29 cellular contexts compared by ENCODE assay signal in the genomic region with DNA sequence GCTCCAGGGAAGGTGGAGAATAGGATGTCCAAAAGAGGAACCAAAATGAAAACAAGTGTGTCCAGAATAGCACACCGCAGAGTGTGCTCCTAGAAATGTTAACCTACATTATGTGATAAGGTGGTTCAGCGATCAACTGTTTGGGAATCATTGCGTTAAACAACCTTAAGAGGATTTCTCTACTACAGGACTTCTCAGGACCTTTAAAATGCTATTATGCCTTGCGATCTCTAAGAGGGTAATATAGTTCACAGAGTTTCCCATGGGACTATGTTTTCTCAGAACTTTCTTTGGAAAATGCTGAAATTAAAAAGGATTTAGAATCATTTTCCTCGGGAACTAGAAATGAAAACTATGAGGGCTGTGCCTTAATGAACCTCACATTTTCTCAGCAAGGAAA. TPM values are rescaled to one million over a fixed set of nuclear protein-coding genes. Genes with fewer than 3 reads are reported as not detected.
DNase-seq lines count a peak whose midpoint lies in the region; ATAC-seq, FAIRE-seq and TF ChIP-seq lines count a peak whose summit lies in the region.
"Had no signal": no experiment of that assay in that cellular context is flagged by ENCODE, and none has a peak within 500 bp of the region (broad histone marks: within the 10 kb centered on the region; RNA-seq: fewer than 3 reads in every experiment).

No MANE protein-coding gene starts in this region.

- no peak overlapping the region for H3K27ac ChIP-seq in astrocyte (ENCODE audit: low read depth, low read length)
- no peak overlapping the region for H3K27ac ChIP-seq in mesenchymal stem cell (ENCODE audit: low read length, poor library complexity, severe bottlenecking)
- peak overlapping the region in 1 of 2 donors; percentile 77 for H3K27ac ChIP-seq in thoracic aorta
- no peak overlapping the region for H3K27ac ChIP-seq in mesendoderm (ENCODE audit: low read depth, low read length)
- H3K27ac ChIP-seq: HL-60, upper lobe of left lung had no signal

- 97% methylated on average over 3 of the region's 5 CpGs for WGBS in mesenchymal stem cell
- no CpG with 5 or more reads among the region's 5 CpGs for WGBS in mesendoderm (ENCODE audit: extremely low coverage, insufficient coverage, low lambda C conversion rate)

- no peak overlapping the region for H3K4me3 Mint-ChIP-seq in astrocyte (ENCODE audit: unreplicated experiment)
- no peak overlapping the region for H3K4me3 Mint-ChIP-seq in activated T-helper 2 cell treated with anti-CD3 and anti-CD28 coated beads, Interferon-gamma antibody, Interleukin-2, Interleukin-4, amounts not matched to agents 10 μg/mL and 5 μg/mL and 100 μg/mL, durations not matched to agents 14 hours and 24 hours and 36 hours (ENCODE audit: low read depth)
- H3K4me3 Mint-ChIP-seq: activated B cell treated with CpG ODN at 0.5 μM for 24 hours; activated naive CD8-positive, alpha-beta T cell treated with anti-CD3 and anti-CD28 coated beads for 36 hours; CD4-positive, CD25-positive, alpha-beta regulatory T cell had no signal

- ATAC-seq in thoracic aorta (ENCODE audit: insufficient number of reproducible peaks, low FRiP score, low read depth): no peak
- no peak for ATAC-seq in HG03460 (IDR thresholded peaks at IDR 0.05; ENCODE audit: unreplicated experiment)
- ATAC-seq: esophagus mucosa, gastroesophageal sphincter, left lobe of liver, sciatic nerve had no signal

- peaks cover 24% of the 10 kb centered on the region for H3K79me1 ChIP-seq in mesenchymal stem cell (replicated peaks; ENCODE audit: low read length, poor library complexity, severe bottlenecking)
- H3K79me1 ChIP-seq in mesendoderm (ENCODE audit: low read length): no peaks in the 10 kb centered on the region

- no peak overlapping the region for H2AK5ac ChIP-seq in mesenchymal stem cell (ENCODE audit: low read length, severe bottlenecking)
- no peak overlapping the region for H2AK5ac ChIP-seq in mesendoderm (ENCODE audit: low read length)

- H3K18ac ChIP-seq in mesenchymal stem cell (ENCODE audit: low read depth in 1 of 2, low read length in 2 of 2): peak overlapping the region in 1 of 2 experiments; percentile 23
- no peak overlapping the region for H3K18ac ChIP-seq in mesendoderm (ENCODE audit: low read length)

- no peaks in the 10 kb centered on the region for H3K79me2 ChIP-seq in astrocyte (ENCODE audit: insufficient read depth, low read length)
- no peaks in the 10 kb centered on the region for H3K79me2 ChIP-seq in mesendoderm (ENCODE audit: control insufficient read depth, insufficient read depth, low read length)

- no peak for FAIRE-seq in astrocyte (lab: Jason Lieb, UNC)
- FAIRE-seq: D721Med, GM12891, H54 had no signal

- POLR2A ChIA-PET in BJ (lab: Charles Lee): no interaction called here

- no peak overlapping the region for H3K56ac ChIP-seq in mesendoderm (ENCODE audit: low read length)

- H3K36me3 ChIP-seq in BJ (ENCODE audit: control insufficient read depth, insufficient read depth, low read length) (no peaks in the 10 kb centered on the region), astrocyte (ENCODE audit: insufficient read depth, low read length) (no peaks in the 10 kb centered on the region), mesenchymal stem cell (ENCODE audit: control insufficient read depth in 1 of 2, insufficient read depth in 2 of 2, low read depth in 1 of 2, low read length in 2 of 2) (no peaks in the 10 kb centered on the region), thoracic aorta (no peaks in the 10 kb centered on the region), mesendoderm (ENCODE audit: control insufficient read depth, insufficient read depth, low read length) (no peaks in the 10 kb centered on the region)
- H3K36me3 ChIP-seq: gastroesophageal sphincter, upper lobe of left lung had no signal

- H3K9me3 ChIP-seq in astrocyte (ENCODE audit: insufficient read depth, low read depth, low read length) (no peaks in the 10 kb centered on the region), mesenchymal stem cell (ENCODE audit: control insufficient read depth, low read length) (no peaks in the 10 kb centered on the region), thoracic aorta (no peaks in the 10 kb centered on the region)
- H3K9me3 ChIP-seq: gastroesophageal sphincter, upper lobe of left lung had no signal

- H2BK12ac ChIP-seq in mesenchymal stem cell (ENCODE audit: low read length in 2 of 2): no peak overlapping the region

- H3K27ac Mint-ChIP-seq in astrocyte (ENCODE audit: unreplicated experiment): no peak overlapping the region
- no peak overlapping the region for H3K27ac Mint-ChIP-seq in activated T-helper 2 cell treated with anti-CD3 and anti-CD28 coated beads, Interferon-gamma antibody, Interleukin-2, Interleukin-4, amounts not matched to agents 10 μg/mL and 5 μg/mL and 100 μg/mL, durations not matched to agents 14 hours and 24 hours and 36 hours
- H3K27ac Mint-ChIP-seq: activated B cell treated with CpG ODN at 0.5 μM for 24 hours; activated naive CD8-positive, alpha-beta T cell treated with anti-CD3 and anti-CD28 coated beads for 36 hours; CD4-positive, CD25-positive, alpha-beta regulatory T cell had no signal

- H2AFZ ChIP-seq in astrocyte (ENCODE audit: low read depth, low read length): no peak overlapping the region
- no peak overlapping the region for H2AFZ ChIP-seq in mesenchymal stem cell (ENCODE audit: low read depth, low read length)

- H3K4me3 ChIP-seq in BJ (ENCODE audit: low read depth, low read length) (peak overlapping the region; percentile 40), astrocyte (ENCODE audit: insufficient read depth, low read depth, low read length) (no peak overlapping the region), mesenchymal stem cell (ENCODE audit: insufficient read depth in 1 of 2, low read depth in 1 of 2, low read length in 2 of 2) (peak overlapping the region in 1 of 2 experiments; percentile 87), thoracic aorta (peak overlapping the region; percentile 76), mesendoderm (ENCODE audit: low read length) (no peak overlapping the region)
- H3K4me3 ChIP-seq: upper lobe of left lung had no signal

- peaks cover 2% of the 10 kb centered on the region for H3K36me3 Mint-ChIP-seq in astrocyte (ENCODE audit: low read depth, unreplicated experiment)
- no peaks in the 10 kb centered on the region for H3K36me3 Mint-ChIP-seq in activated T-helper 2 cell treated with anti-CD3 and anti-CD28 coated beads, Interferon-gamma antibody, Interleukin-2, Interleukin-4, amounts not matched to agents 10 μg/mL and 5 μg/mL and 100 μg/mL, durations not matched to agents 14 hours and 24 hours and 36 hours (ENCODE audit: low read depth)
- H3K36me3 Mint-ChIP-seq: activated naive CD8-positive, alpha-beta T cell treated with anti-CD3 and anti-CD28 coated beads for 36 hours; CD4-positive, CD25-positive, alpha-beta regulatory T cell had no signal

- H2BK5ac ChIP-seq in mesenchymal stem cell (ENCODE audit: low read depth, low read length, poor library complexity, severe bottlenecking): no peak overlapping the region
- H2BK5ac ChIP-seq in mesendoderm (ENCODE audit: low read length): no peak overlapping the region

- H3K23ac ChIP-seq in mesenchymal stem cell (ENCODE audit: low read length in 2 of 2) (no peak overlapping the region), mesendoderm (ENCODE audit: low read length) (no peak overlapping the region)

- no peaks in the 10 kb centered on the region for H3K27me3 ChIP-seq in BJ (ENCODE audit: control insufficient read depth, insufficient read depth, low read length)
- H3K27me3 ChIP-seq in astrocyte (ENCODE audit: insufficient read depth, low read length): no peaks in the 10 kb centered on the region
- H3K27me3 ChIP-seq in mesenchymal stem cell (ENCODE audit: control insufficient read depth in 1 of 2, insufficient read depth in 1 of 2, low read length in 2 of 2): no peaks in the 10 kb centered on the region
- no peaks in the 10 kb centered on the region for H3K27me3 ChIP-seq in thoracic aorta (replicated peaks; ENCODE audit: insufficient read depth)
- H3K27me3 ChIP-seq in mesendoderm (ENCODE audit: insufficient read depth, low read length, poor library complexity): peaks cover 2% of the 10 kb centered on the region
- H3K27me3 ChIP-seq: gastroesophageal sphincter, upper lobe of left lung had no signal

- H4K8ac ChIP-seq in mesenchymal stem cell (ENCODE audit: low read length): no peak overlapping the region
- H4K8ac ChIP-seq in mesendoderm (ENCODE audit: low read depth, low read length): no peak overlapping the region

- no peaks in the 10 kb centered on the region for H4K20me1 ChIP-seq in astrocyte (ENCODE audit: insufficient read depth, low read length)

- H3K9ac ChIP-seq in astrocyte (ENCODE audit: low read length) (no peak overlapping the region), mesenchymal stem cell (ENCODE audit: low read length) (peak overlapping the region; percentile 91), mesendoderm (ENCODE audit: low read length) (no peak overlapping the region)

- H4K91ac ChIP-seq in mesenchymal stem cell (ENCODE audit: low read length): no peak overlapping the region

- intact Hi-C loops in activated T-helper 2 cell treated with anti-CD3 and anti-CD28 coated beads, Interferon-gamma antibody, Interleukin-2, Interleukin-4, amounts not matched to agents 10 μg/mL and 5 μg/mL and 100 μg/mL, durations not matched to agents 14 hours and 24 hours and 36 hours (cut with micrococcal nuclease): no loop called here

- no peak overlapping the region for H4K5ac ChIP-seq in mesendoderm (ENCODE audit: low read length)

- H3K4ac ChIP-seq in mesenchymal stem cell (ENCODE audit: low read depth in 1 of 2, low read length in 2 of 2) (no peak overlapping the region), mesendoderm (ENCODE audit: low read depth, low read length) (no peak overlapping the region)

- H3K9me3 Mint-ChIP-seq in astrocyte (ENCODE audit: unreplicated experiment): no peaks in the 10 kb centered on the region
- H3K9me3 Mint-ChIP-seq in activated T-helper 2 cell treated with anti-CD3 and anti-CD28 coated beads, Interferon-gamma antibody, Interleukin-2, Interleukin-4, amounts not matched to agents 10 μg/mL and 5 μg/mL and 100 μg/mL, durations not matched to agents 14 hours and 24 hours and 36 hours: no peaks in the 10 kb centered on the region
- H3K9me3 Mint-ChIP-seq: activated B cell treated with CpG ODN at 0.5 μM for 24 hours; activated naive CD8-positive, alpha-beta T cell treated with anti-CD3 and anti-CD28 coated beads for 36 hours had no signal

- H2BK120ac ChIP-seq in mesenchymal stem cell (ENCODE audit: low read depth, low read length) (no peak overlapping the region), mesendoderm (ENCODE audit: low read depth, low read length) (no peak overlapping the region)

- DNase-seq in BJ (ENCODE audit: low read depth) (no peak), astrocyte (ENCODE audit: low read depth) (no peak), mesenchymal stem cell (no peak), thoracic aorta (ENCODE audit: low spot score) (no peak), mesendoderm (no peak)
- DNase-seq in activated T-helper 2 cell treated with anti-CD3 and anti-CD28 coated beads, Interferon-gamma antibody, Interleukin-2, Interleukin-4, amounts not matched to agents 10 μg/mL and 5 μg/mL and 100 μg/mL, durations not matched to agents 14 hours and 24 hours and 36 hours (ENCODE audit: low spot score): no peak
- DNase-seq: activated B cell treated with CpG ODN at 0.5 μM for 24 hours; activated CD4-positive, alpha-beta T cell treated with anti-CD3 and anti-CD28 coated beads, Interleukin-2, amount 50 U/mL, for 48 hours; activated CD8-positive, alpha-beta memory T cell treated with anti-CD3 and anti-CD28 coated beads, Interleukin-2, amount 50 U/mL, for 48 hours; activated naive CD8-positive, alpha-beta T cell treated with anti-CD3 and anti-CD28 coated beads for 36 hours; CD4-positive, CD25-positive, alpha-beta regulatory T cell; effector CD8-positive, alpha-beta T cell; hypothalamus; NCI-H1092 treated with DMSO at 0.1 percent for 48 hours; NCI-H1930; NCI-H526 treated with DMSO at 0.1 percent for 48 hours; posterior cingulate gyrus; stimulated activated CD8-positive, alpha-beta memory T cell treated with anti-CD3 and anti-CD28 coated beads, Interleukin-4, amount 100 ng/mL, for 48 hours; T-helper 9 cell; upper lobe of left lung had no signal

- H3K4me2 ChIP-seq in astrocyte (ENCODE audit: low read length) (peak overlapping the region; percentile 92), mesenchymal stem cell (ENCODE audit: low read length, poor library complexity, severe bottlenecking) (no peak overlapping the region), mesendoderm (ENCODE audit: low read length) (no peak overlapping the region)

- CTCF ChIA-PET in BJ (lab: Yijun Ruan, JAX): no interaction called here

- no peak for TF ChIP-seq CTCF in BJ (IDR thresholded peaks at IDR 0.05; ENCODE audit: insufficient read depth, low read depth, low read length)
- TF ChIP-seq CTCF in astrocyte (IDR thresholded peaks at IDR 0.05; ENCODE audit: insufficient read depth, low read depth, low read length): no peak
- TF ChIP-seq CTCF in thoracic aorta (IDR thresholded peaks at IDR 0.05): no peak

- H2BK15ac ChIP-seq in mesenchymal stem cell (ENCODE audit: low read depth, poor library complexity, severe bottlenecking) (no peak overlapping the region), mesendoderm (replicated peaks; ENCODE audit: low read depth) (no peak overlapping the region)

- H3K4me1 Mint-ChIP-seq in astrocyte (ENCODE audit: low read depth, unreplicated experiment): peaks cover 16% of the 10 kb centered on the region
- peaks cover 5% of the 10 kb centered on the region for H3K4me1 Mint-ChIP-seq in activated T-helper 2 cell treated with anti-CD3 and anti-CD28 coated beads, Interferon-gamma antibody, Interleukin-2, Interleukin-4, amounts not matched to agents 10 μg/mL and 5 μg/mL and 100 μg/mL, durations not matched to agents 14 hours and 24 hours and 36 hours (ENCODE audit: low read depth)

- no peaks in the 10 kb centered on the region for H3K27me3 Mint-ChIP-seq in astrocyte (ENCODE audit: low read depth, unreplicated experiment)
- peaks cover 53% of the 10 kb centered on the region for H3K27me3 Mint-ChIP-seq in activated T-helper 2 cell treated with anti-CD3 and anti-CD28 coated beads, Interferon-gamma antibody, Interleukin-2, Interleukin-4, amounts not matched to agents 10 μg/mL and 5 μg/mL and 100 μg/mL, durations not matched to agents 14 hours and 24 hours and 36 hours (ENCODE audit: low read depth)

- H3K14ac ChIP-seq in mesenchymal stem cell (ENCODE audit: low read length in 2 of 2): no peak overlapping the region

- peaks cover 15% of the 10 kb centered on the region for H3K4me1 ChIP-seq in astrocyte (ENCODE audit: insufficient read depth, low read length)
- peaks cover 5% of the 10 kb centered on the region for H3K4me1 ChIP-seq in mesenchymal stem cell (ENCODE audit: control insufficient read depth, insufficient read depth, low read depth, low read length)
- H3K4me1 ChIP-seq in thoracic aorta (ENCODE audit: control insufficient read depth in 1 of 2, low read depth in 2 of 2): peaks cover 25 to 60% of the 10 kb centered on the region in 2 donors
- peaks cover 3% of the 10 kb centered on the region for H3K4me1 ChIP-seq in mesendoderm (ENCODE audit: control insufficient read depth, low read depth, low read length)

RNA-seq across cellular contexts. Expression of gene GLT8D2, which starts 1.8 kb away (rescaled TPM):
- polyA plus RNA-seq in BJ (2011; rRNA removed): 67.6 and 90.2 TPM in 2 replicates
- polyA minus RNA-seq in BJ (2011; rRNA and poly(A)+ RNA removed): 13.1 and 21.7 TPM in 2 replicates
- total RNA-seq in astrocyte (11.1 and 12.2 TPM in 2 replicates), thoracic aorta (10 to 100 TPM; 30.4 to 45.2 TPM)
- polyA plus RNA-seq in mesenchymal stem cell (2013, experiment 1 of 2): 75.0 TPM
- 77.1 TPM for polyA plus RNA-seq in mesenchymal stem cell (2013, experiment 2 of 2)
- total RNA-seq in activated T-helper 2 cell treated with anti-CD3 and anti-CD28 coated beads, Interferon-gamma antibody, Interleukin-2, Interleukin-4, amounts not matched to agents 10 μg/mL and 5 μg/mL and 100 μg/mL, durations not matched to agents 14 hours and 24 hours and 36 hours: 0.11 TPM in 1 of 2 replicates, not detected in the other
- 2.2 TPM for polyA plus RNA-seq in mesendoderm (2013, experiment 1 of 2)
- polyA plus RNA-seq in mesendoderm (2013, experiment 2 of 2): 2.2 TPM
- total RNA-seq: activated B cell treated with CpG ODN at 0.5 μM for 24 hours; CD4-positive, CD25-positive, alpha-beta regulatory T cell had no signal
- polyA plus RNA-seq: CD4-positive, CD25-positive, alpha-beta regulatory T cell had no signal

RNA-seq across cellular contexts. Expression of gene HCFC2, which starts 16.2 kb away (rescaled TPM):
- 10.4 and 19.7 TPM in 2 replicates for polyA plus RNA-seq in BJ (2011; rRNA removed)
- polyA minus RNA-seq in BJ (2011; rRNA and poly(A)+ RNA removed): 9.5 and 10.4 TPM in 2 replicates
- total RNA-seq in astrocyte: 10.3 and 10.7 TPM in 2 replicates
- 8.6 TPM for polyA plus RNA-seq in mesenchymal stem cell (2013, experiment 1 of 2)
- 8.8 TPM for polyA plus RNA-seq in mesenchymal stem cell (2013, experiment 2 of 2)
- 10 to 100 TPM; 24.1 to 28.6 TPM for total RNA-seq in thoracic aorta
- 8.7 and 9.1 TPM in 2 replicates for total RNA-seq in activated T-helper 2 cell treated with anti-CD3 and anti-CD28 coated beads, Interferon-gamma antibody, Interleukin-2, Interleukin-4, amounts not matched to agents 10 μg/mL and 5 μg/mL and 100 μg/mL, durations not matched to agents 14 hours and 24 hours and 36 hours
- 0.63 TPM for polyA plus RNA-seq in mesendoderm (2013, experiment 1 of 2)
- 0.53 TPM for polyA plus RNA-seq in mesendoderm (2013, experiment 2 of 2)

Comparison
In these comparisons a context has a peak if more than half of its experiments do, and no peak if none do; other contexts are left out.
1. H3K4me3 ChIP-seq: peak in BJ (single experiment) and thoracic aorta (single experiment); none in astrocyte (single experiment) and mesendoderm (single experiment).
2. RNA of gene GLT8D2, which starts 1.8 kb away (total RNA-seq): 30.4 to 45.2 TPM in thoracic aorta and 11.1 to 12.2 TPM in astrocyte; 0.11 TPM in activated T-helper 2 cell treated with anti-CD3 and anti-CD28 coated beads, Interferon-gamma antibody, Interleukin-2, Interleukin-4, amounts not matched to agents 10 μg/mL and 5 μg/mL and 100 μg/mL, durations not matched to agents 14 hours and 24 hours and 36 hours; every median in the first group is over 10 times any median in the second.